9 cellular contexts compared by ENCODE assay signal in the genomic region with DNA sequence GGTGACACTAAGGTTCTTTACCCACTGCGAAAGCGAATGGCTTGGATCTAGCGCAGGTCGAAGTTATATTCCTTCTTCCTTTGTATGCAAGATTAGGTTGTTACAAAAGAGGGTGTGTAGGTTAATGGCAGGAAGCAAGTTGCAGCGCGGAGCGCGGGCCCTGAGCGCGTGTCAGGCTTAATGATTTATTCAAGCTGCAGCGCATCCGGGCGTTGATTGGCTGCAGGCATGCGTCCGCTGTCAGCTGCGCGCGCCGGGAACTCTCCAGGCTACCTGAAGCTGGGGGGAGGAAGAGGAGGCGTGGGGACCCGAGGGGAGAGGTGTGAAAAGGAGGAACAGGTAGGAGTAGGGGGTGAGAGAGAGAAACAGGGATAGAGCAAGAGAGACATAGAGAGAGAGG. TPM values are rescaled to one million over a fixed set of nuclear protein-coding genes. Genes with fewer than 3 reads are reported as not detected.
DNase-seq lines count a peak whose midpoint lies in the region; ATAC-seq and TF ChIP-seq lines count a peak whose summit lies in the region.
"Had no signal": no experiment of that assay in that cellular context is flagged by ENCODE, and none has a peak within 500 bp of the region (broad histone marks: within the 10 kb centered on the region; RNA-seq: fewer than 3 reads in every experiment).

No MANE protein-coding gene starts in this region.

- peak overlapping the region; percentile 52 to 98 (median 87) for H3K27ac Mint-ChIP-seq in brain

- no peaks in the 10 kb centered on the region for H4K20me1 ChIP-seq in GM23248 (ENCODE audit: insufficient read depth)

- H3K9me3 Mint-ChIP-seq in brain: peaks cover 7 to 27% (median 15%) of the 10 kb centered on the region in 5 experiments

- no peaks in the 10 kb centered on the region for H3K36me3 ChIP-seq in HUES64 (ENCODE audit: insufficient read depth, low read length)
- no peaks in the 10 kb centered on the region for H3K36me3 ChIP-seq in GM23248 (ENCODE audit: low read depth)

- no peaks in the 10 kb centered on the region for H3K79me2 ChIP-seq in GM23248 (ENCODE audit: insufficient read depth)

- peaks cover 12% of the 10 kb centered on the region for H3K9me3 ChIP-seq in HUES64 (ENCODE audit: insufficient read depth, low read depth, low read length)
- H3K9me3 ChIP-seq in GM23248 (ENCODE audit: low read depth): no peaks in the 10 kb centered on the region

- under 1% methylated on average over 21 of the region's 21 CpGs for WGBS in HUES64
- WGBS in GM23248 (ENCODE audit: low coverage in 1 of 2, low lambda C conversion rate in 2 of 2, missing lambda C conversion rate in 2 of 2), 2 experiments: 5 to 7% methylated on average over 21 of the region's 21 CpGs

- no peak for TF ChIP-seq CTCF in brain (conservative IDR thresholded peaks at IDR 0.05)

- ATAC-seq in HG03342 (IDR thresholded peaks at IDR 0.05; ENCODE audit: unreplicated experiment): no peak

- no peaks in the 10 kb centered on the region for H3K36me3 Mint-ChIP-seq in brain

- H3K4me1 ChIP-seq in HUES64 (ENCODE audit: insufficient read depth, low read length) (peaks cover 30% of the 10 kb centered on the region), GM23248 (ENCODE audit: insufficient read depth) (no peaks in the 10 kb centered on the region)

- peak overlapping the region; percentile 82 to 92 (median 84) for H3K4me3 Mint-ChIP-seq in brain

- peaks cover 100% of the 10 kb centered on the region for H3K27me3 ChIP-seq in HUES64 (ENCODE audit: insufficient read depth, low read length)
- peaks cover 57% of the 10 kb centered on the region for H3K27me3 ChIP-seq in GM23248 (replicated peaks; ENCODE audit: insufficient read depth)

- DNase-seq in DMS 273 (lab: John Stamatoyannopoulos, UW; ENCODE audit: unreplicated experiment): peak; percentile 54
- DNase-seq in DMS 273 treated with DMSO at 0.1 percent for 48 hours (lab: John Stamatoyannopoulos, UW): no peak
- DNase-seq in posterior cingulate gyrus: peak in 8 of 10 donors; percentile 32 to 92 (median 64)
- no peak for DNase-seq in GM23248
- no peak for DNase-seq in GM03348 (ENCODE audit: low spot score)

- no peaks in the 10 kb centered on the region for H3K9me2 ChIP-seq in GM23248 (ENCODE audit: insufficient read depth)

- H3K9ac ChIP-seq in HUES64 (ENCODE audit: low read depth, low read length) (no peak overlapping the region), GM23248 (no peak overlapping the region)

- H3K27me3 Mint-ChIP-seq in brain: peaks cover 34% of the 10 kb centered on the region

- in situ Hi-C loops in GM23248 (cut with MboI): no loop called here

- no peak overlapping the region for H3K4me2 ChIP-seq in GM23248 (ENCODE audit: unreplicated experiment)

- H3K4me1 Mint-ChIP-seq in brain: peaks cover 70% of the 10 kb centered on the region

- H3K27ac ChIP-seq in HUES64 (ENCODE audit: low read depth, low read length) (no peak overlapping the region), GM23248 (no peak overlapping the region)
- H3K27ac ChIP-seq: 22Rv1 had no signal

- intact Hi-C loops in posterior cingulate gyrus (cut with DNase I): no loop called here

- H3K4me3 ChIP-seq in HUES64 (ENCODE audit: low read length): peak overlapping the region; percentile 38
- no peak overlapping the region for H3K4me3 ChIP-seq in GM23248

- no peaks in the 10 kb centered on the region for H3F3A ChIP-seq in GM23248 (ENCODE audit: insufficient read depth)

- H2AFZ ChIP-seq in GM23248: no peak overlapping the region

RNA-seq across cellular contexts. Expression of gene ASCL1, which starts 7.4 kb away (rescaled TPM):
- 1.00 TPM for polyA plus RNA-seq in HUES64 (2013, experiment 1 of 2)
- 1.8 TPM for polyA plus RNA-seq in HUES64 (2013, experiment 2 of 2)
- polyA plus RNA-seq in brain (ENCODE audit: insufficient read depth, low read depth, low replicate concordance) (368 TPM), GM23248 (2016; fragmentation: Nextera tagmentation; extraction: Ambion mirVana) (not detected in 2 replicates)
- total RNA-seq in GM23248 (2014; rRNA removed; shearing (Covaris generic)): not detected in 2 replicates

RNA-seq across cellular contexts. Expression of gene PAH, which starts 47.8 kb away (rescaled TPM):
- polyA plus RNA-seq in HUES64 (2013, experiment 1 of 2): 1.2 TPM
- 1.5 TPM for polyA plus RNA-seq in HUES64 (2013, experiment 2 of 2)
- polyA plus RNA-seq in brain (ENCODE audit: insufficient read depth, low read depth, low replicate concordance) (1.6 TPM), GM23248 (2016; fragmentation: Nextera tagmentation; extraction: Ambion mirVana) (not detected in 2 replicates)
- total RNA-seq in GM23248 (2014; rRNA removed; shearing (Covaris generic)): not detected in 2 replicates

Comparison
In these comparisons a context has a peak if more than half of its experiments do, and no peak if none do; other contexts are left out.
1. DNase-seq: peak in DMS 273 (single experiment) and posterior cingulate gyrus (8 of 10); none in DMS 273 treated with DMSO at 0.1 percent for 48 hours (single experiment), GM23248 (single experiment) and GM03348 (single experiment).
2. RNA of gene ASCL1, which starts 7.4 kb away (polyA plus RNA-seq): 368 TPM in brain (single experiment); not detected in GM23248; every median in the first group is over 100 times any median in the second.